Comparison of ENCODE assay signal across 1 cellular context in the genomic region with DNA sequence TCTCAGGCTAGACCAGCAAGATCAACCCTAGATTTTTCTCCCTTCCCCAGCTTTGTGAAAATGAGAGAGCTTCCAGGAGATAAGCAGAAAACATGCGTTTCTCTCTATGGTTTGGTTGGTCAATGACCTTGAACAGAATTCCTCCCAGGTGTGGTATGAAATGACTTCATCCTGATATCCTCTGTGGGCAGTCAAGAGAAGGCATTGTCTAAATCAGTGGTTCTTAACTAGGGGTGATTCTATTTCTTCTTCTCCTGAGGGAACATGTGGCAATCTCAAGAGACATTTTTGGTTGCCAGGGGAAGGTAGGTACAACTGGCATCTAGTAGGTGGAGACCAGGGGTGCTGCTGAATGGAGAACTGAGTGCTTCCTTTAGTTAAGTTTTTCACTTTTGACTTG.
TF ChIP-seq lines count a peak whose summit lies in the region.

No MANE protein-coding gene starts in this region.

TF ChIP-seq in HepG2, 621 proteins besides CTCF, POLR2A, EP300 and RAD21 (continued from another document):
- TF ChIP-seq PRDM10 (CRISPR knock-in tag; IDR thresholded peaks at IDR 0.05; ENCODE audit: low read depth), result 0 out of 2 replicates have a peak, but pooled peaks have one; percentile 37
